Comparison of ENCODE assay signal across 1 cellular context in the genomic region with DNA sequence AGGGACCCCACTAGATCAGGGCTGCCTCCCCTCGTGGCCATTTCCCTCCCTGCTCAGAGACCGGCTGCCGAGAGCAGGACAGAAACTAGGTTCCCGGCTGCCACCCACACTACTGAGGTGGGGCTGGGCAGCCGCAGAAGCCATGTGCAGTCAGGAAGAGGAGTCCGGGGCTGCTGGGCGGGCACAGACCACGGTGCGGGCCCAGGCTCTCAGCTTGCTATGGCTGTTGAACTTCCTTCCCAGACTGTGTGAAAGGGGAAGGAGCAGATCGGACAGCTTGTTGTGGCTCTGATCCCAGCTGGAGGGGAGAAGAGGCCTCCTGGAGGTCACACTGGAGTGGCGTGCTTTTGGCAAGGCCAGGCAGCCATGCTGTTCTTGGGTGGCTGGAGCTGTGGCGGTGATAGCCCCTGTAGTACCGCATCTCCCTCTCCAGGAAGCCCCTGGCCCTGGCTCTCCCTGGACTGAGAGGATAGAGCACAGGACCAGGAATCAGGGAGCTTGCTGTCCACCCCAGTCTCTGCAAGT.
A peak's percentile ranks its signal among the peaks of the same experiment; 100 is the strongest.
TF ChIP-seq lines count a peak whose summit lies in the region.

No MANE protein-coding gene starts in this region.

TF ChIP-seq in K562, 482 proteins besides CTCF, POLR2A, EP300 and RAD21 (continued from another document and continues in another):
- no peak for TF ChIP-seq STAT5A (IDR thresholded peaks at IDR 0.05; ENCODE audit: borderline replicate concordance, low read length)
- TF ChIP-seq GATAD2B (IDR thresholded peaks at IDR 0.05; ENCODE audit: borderline replicate concordance), result no peak
- TF ChIP-seq ZNF217 (CRISPR knock-in tag; IDR thresholded peaks at IDR 0.05), result no peak
- TF ChIP-seq, protein P1, sequence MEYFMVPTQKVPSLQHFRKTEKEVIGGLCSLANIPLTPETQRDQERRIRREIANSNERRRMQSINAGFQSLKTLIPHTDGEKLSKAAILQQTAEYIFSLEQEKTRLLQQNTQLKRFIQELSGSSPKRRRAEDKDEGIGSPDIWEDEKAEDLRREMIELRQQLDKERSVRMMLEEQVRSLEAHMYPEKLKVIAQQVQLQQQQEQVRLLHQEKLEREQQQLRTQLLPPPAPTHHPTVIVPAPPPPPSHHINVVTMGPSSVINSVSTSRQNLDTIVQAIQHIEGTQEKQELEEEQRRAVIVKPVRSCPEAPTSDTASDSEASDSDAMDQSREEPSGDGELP (CRISPR knock-in tag; IDR thresholded peaks at IDR 0.05; ENCODE audit: borderline replicate concordance), result peak; percentile 85
- 0 out of 2 replicates have a peak, but pooled peaks have one; percentile 18 for TF ChIP-seq DMBX1 (CRISPR knock-in tag; IDR thresholded peaks at IDR 0.05; ENCODE audit: borderline replicate concordance)
- TF ChIP-seq, protein P2, sequence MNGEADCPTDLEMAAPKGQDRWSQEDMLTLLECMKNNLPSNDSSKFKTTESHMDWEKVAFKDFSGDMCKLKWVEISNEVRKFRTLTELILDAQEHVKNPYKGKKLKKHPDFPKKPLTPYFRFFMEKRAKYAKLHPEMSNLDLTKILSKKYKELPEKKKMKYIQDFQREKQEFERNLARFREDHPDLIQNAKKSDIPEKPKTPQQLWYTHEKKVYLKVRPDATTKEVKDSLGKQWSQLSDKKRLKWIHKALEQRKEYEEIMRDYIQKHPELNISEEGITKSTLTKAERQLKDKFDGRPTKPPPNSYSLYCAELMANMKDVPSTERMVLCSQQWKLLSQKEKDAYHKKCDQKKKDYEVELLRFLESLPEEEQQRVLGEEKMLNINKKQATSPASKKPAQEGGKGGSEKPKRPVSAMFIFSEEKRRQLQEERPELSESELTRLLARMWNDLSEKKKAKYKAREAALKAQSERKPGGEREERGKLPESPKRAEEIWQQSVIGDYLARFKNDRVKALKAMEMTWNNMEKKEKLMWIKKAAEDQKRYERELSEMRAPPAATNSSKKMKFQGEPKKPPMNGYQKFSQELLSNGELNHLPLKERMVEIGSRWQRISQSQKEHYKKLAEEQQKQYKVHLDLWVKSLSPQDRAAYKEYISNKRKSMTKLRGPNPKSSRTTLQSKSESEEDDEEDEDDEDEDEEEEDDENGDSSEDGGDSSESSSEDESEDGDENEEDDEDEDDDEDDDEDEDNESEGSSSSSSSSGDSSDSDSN (IDR thresholded peaks at IDR 0.05; ENCODE audit: borderline replicate concordance in 1 of 2, low read depth in 2 of 2, low read length in 2 of 2), result 0 out of 4 replicates have a peak, but pooled peaks of 1 of the 2 experiments have one; percentile 19
- 0 out of 2 replicates have a peak, but pooled peaks have one; percentile 44 for TF ChIP-seq HDAC8 (tag; IDR thresholded peaks at IDR 0.05)
- TF ChIP-seq KAT7 (CRISPR knock-in tag; IDR thresholded peaks at IDR 0.05; ENCODE audit: borderline replicate concordance), result no peak
- TF ChIP-seq CBFA2T2 (conservative IDR thresholded peaks at IDR 0.05), result no peak
- TF ChIP-seq JUND (IDR thresholded peaks at IDR 0.05; ENCODE audit: borderline replicate concordance, low read depth, low read length), result no peak
- no peak for TF ChIP-seq JUND (tag; IDR thresholded peaks at IDR 0.05; ENCODE audit: borderline replicate concordance, low read depth, low read length)
- no peak for TF ChIP-seq GATAD2A (IDR thresholded peaks at IDR 0.05)
- TF ChIP-seq, protein P3, sequence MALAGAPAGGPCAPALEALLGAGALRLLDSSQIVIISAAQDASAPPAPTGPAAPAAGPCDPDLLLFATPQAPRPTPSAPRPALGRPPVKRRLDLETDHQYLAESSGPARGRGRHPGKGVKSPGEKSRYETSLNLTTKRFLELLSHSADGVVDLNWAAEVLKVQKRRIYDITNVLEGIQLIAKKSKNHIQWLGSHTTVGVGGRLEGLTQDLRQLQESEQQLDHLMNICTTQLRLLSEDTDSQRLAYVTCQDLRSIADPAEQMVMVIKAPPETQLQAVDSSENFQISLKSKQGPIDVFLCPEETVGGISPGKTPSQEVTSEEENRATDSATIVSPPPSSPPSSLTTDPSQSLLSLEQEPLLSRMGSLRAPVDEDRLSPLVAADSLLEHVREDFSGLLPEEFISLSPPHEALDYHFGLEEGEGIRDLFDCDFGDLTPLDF (CRISPR knock-in tag; IDR thresholded peaks at IDR 0.05), result 0 out of 2 replicates have a peak, but pooled peaks have one; percentile 29
- peak; percentile 31; the same call in 1 of the 2 replicates for TF ChIP-seq NFRKB (IDR thresholded peaks at IDR 0.05; ENCODE audit: low read depth)
- TF ChIP-seq SMARCC2 (IDR thresholded peaks at IDR 0.05; ENCODE audit: low read depth), result no peak
- no peak for TF ChIP-seq ZNF75A (CRISPR knock-in tag; IDR thresholded peaks at IDR 0.05)
- TF ChIP-seq, protein P4, sequence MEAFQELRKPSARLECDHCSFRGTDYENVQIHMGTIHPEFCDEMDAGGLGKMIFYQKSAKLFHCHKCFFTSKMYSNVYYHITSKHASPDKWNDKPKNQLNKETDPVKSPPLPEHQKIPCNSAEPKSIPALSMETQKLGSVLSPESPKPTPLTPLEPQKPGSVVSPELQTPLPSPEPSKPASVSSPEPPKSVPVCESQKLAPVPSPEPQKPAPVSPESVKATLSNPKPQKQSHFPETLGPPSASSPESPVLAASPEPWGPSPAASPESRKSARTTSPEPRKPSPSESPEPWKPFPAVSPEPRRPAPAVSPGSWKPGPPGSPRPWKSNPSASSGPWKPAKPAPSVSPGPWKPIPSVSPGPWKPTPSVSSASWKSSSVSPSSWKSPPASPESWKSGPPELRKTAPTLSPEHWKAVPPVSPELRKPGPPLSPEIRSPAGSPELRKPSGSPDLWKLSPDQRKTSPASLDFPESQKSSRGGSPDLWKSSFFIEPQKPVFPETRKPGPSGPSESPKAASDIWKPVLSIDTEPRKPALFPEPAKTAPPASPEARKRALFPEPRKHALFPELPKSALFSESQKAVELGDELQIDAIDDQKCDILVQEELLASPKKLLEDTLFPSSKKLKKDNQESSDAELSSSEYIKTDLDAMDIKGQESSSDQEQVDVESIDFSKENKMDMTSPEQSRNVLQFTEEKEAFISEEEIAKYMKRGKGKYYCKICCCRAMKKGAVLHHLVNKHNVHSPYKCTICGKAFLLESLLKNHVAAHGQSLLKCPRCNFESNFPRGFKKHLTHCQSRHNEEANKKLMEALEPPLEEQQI (IDR thresholded peaks at IDR 0.05), result no peak
- TF ChIP-seq PHB2 (IDR thresholded peaks at IDR 0.05; ENCODE audit: low read depth), result 0 out of 2 replicates have a peak, but pooled peaks have one; percentile 27
- TF ChIP-seq ZSCAN32 (CRISPR knock-in tag; IDR thresholded peaks at IDR 0.05), result no peak
- TF ChIP-seq ZNF57 (CRISPR knock-in tag; IDR thresholded peaks at IDR 0.05), result no peak
- no peak for TF ChIP-seq KLF1 (tag; IDR thresholded peaks at IDR 0.05)
- TF ChIP-seq YY1 (IDR thresholded peaks at IDR 0.05; ENCODE audit: borderline replicate concordance in 1 of 3, control insufficient read depth in 1 of 3, extremely low read depth in 1 of 3, insufficient read depth in 3 of 3, insufficient read length in 1 of 3, insufficient replicate concordance in 2 of 3, low read depth in 1 of 3, low read length in 2 of 3), result peak in 2 of 3 experiments; percentile 51 to 77
- 0 out of 2 replicates have a peak, but pooled peaks have one; percentile 5 for TF ChIP-seq LARP7 (IDR thresholded peaks at IDR 0.05)
- TF ChIP-seq, protein P5, sequence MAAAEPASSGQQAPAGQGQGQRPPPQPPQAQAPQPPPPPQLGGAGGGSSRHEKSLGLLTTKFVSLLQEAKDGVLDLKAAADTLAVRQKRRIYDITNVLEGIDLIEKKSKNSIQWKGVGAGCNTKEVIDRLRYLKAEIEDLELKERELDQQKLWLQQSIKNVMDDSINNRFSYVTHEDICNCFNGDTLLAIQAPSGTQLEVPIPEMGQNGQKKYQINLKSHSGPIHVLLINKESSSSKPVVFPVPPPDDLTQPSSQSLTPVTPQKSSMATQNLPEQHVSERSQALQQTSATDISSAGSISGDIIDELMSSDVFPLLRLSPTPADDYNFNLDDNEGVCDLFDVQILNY (CRISPR knock-in tag; IDR thresholded peaks at IDR 0.05), result peak; percentile 79; the same call in 1 of the 2 replicates
- TF ChIP-seq SPI1 (IDR thresholded peaks at IDR 0.05; ENCODE audit: borderline replicate concordance, low read depth, low read length), result peak; percentile 50; the same call in 1 of the 2 replicates
- TF ChIP-seq SAP30 (IDR thresholded peaks at IDR 0.05; ENCODE audit: borderline replicate concordance, insufficient read depth, low read depth, low read length, poor library complexity, severe bottlenecking), result no peak
- no peak for TF ChIP-seq TSC22D4 (tag; IDR thresholded peaks at IDR 0.05)
- TF ChIP-seq NCOA1 (IDR thresholded peaks at IDR 0.05; ENCODE audit: low read depth), result no peak
- no peak for TF ChIP-seq SIX5 (IDR thresholded peaks at IDR 0.05; ENCODE audit: borderline replicate concordance in 1 of 2, insufficient read depth in 1 of 2, low read depth in 1 of 2, low read length in 2 of 2)
- peak; percentile 32 for TF ChIP-seq CHD1 (IDR thresholded peaks at IDR 0.05; ENCODE audit: low read length)
- TF ChIP-seq BHLHE40 (IDR thresholded peaks at IDR 0.05; ENCODE audit: low read length), result 0 out of 2 replicates have a peak, but pooled peaks have one; percentile 6
- TF ChIP-seq SMAD4 (CRISPR knock-in tag; conservative IDR thresholded peaks at IDR 0.05), result peak; percentile 74
- no peak for TF ChIP-seq MEF2D (tag; conservative IDR thresholded peaks at IDR 0.05; ENCODE audit: low read depth)
- no peak for TF ChIP-seq SNIP1 (IDR thresholded peaks at IDR 0.05; ENCODE audit: low read depth)
- no peak for TF ChIP-seq ZNF354B (CRISPR knock-in tag; IDR thresholded peaks at IDR 0.05)
- TF ChIP-seq HLTF (IDR thresholded peaks at IDR 0.05), result no peak
- no peak for TF ChIP-seq LEF1 (IDR thresholded peaks at IDR 0.05)
- TF ChIP-seq, protein P6, sequence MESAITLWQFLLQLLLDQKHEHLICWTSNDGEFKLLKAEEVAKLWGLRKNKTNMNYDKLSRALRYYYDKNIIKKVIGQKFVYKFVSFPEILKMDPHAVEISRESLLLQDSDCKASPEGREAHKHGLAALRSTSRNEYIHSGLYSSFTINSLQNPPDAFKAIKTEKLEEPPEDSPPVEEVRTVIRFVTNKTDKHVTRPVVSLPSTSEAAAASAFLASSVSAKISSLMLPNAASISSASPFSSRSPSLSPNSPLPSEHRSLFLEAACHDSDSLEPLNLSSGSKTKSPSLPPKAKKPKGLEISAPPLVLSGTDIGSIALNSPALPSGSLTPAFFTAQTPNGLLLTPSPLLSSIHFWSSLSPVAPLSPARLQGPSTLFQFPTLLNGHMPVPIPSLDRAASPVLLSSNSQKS (CRISPR knock-in tag; IDR thresholded peaks at IDR 0.05), result no peak
- TF ChIP-seq MTA3 (IDR thresholded peaks at IDR 0.05; ENCODE audit: borderline replicate concordance), result no peak
- TF ChIP-seq PTRF (tag; IDR thresholded peaks at IDR 0.05), result no peak
- TF ChIP-seq ZNF780A (CRISPR knock-in tag; IDR thresholded peaks at IDR 0.05), result no peak
- TF ChIP-seq, protein P7, sequence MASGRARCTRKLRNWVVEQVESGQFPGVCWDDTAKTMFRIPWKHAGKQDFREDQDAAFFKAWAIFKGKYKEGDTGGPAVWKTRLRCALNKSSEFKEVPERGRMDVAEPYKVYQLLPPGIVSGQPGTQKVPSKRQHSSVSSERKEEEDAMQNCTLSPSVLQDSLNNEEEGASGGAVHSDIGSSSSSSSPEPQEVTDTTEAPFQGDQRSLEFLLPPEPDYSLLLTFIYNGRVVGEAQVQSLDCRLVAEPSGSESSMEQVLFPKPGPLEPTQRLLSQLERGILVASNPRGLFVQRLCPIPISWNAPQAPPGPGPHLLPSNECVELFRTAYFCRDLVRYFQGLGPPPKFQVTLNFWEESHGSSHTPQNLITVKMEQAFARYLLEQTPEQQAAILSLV (tag; IDR thresholded peaks at IDR 0.05), result no peak
- TF ChIP-seq, protein P8, sequence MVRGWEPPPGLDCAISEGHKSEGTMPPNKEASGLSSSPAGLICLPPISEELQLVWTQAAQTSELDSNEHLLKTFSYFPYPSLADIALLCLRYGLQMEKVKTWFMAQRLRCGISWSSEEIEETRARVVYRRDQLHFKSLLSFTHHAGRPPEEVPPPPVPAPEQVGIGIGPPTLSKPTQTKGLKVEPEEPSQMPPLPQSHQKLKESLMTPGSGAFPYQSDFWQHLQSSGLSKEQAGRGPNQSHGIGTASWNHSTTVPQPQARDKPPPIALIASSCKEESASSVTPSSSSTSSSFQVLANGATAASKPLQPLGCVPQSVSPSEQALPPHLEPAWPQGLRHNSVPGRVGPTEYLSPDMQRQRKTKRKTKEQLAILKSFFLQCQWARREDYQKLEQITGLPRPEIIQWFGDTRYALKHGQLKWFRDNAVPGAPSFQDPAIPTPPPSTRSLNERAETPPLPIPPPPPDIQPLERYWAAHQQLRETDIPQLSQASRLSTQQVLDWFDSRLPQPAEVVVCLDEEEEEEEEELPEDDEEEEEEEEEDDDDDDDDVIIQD (CRISPR knock-in tag; IDR thresholded peaks at IDR 0.05), result no peak
- TF ChIP-seq, protein P9, sequence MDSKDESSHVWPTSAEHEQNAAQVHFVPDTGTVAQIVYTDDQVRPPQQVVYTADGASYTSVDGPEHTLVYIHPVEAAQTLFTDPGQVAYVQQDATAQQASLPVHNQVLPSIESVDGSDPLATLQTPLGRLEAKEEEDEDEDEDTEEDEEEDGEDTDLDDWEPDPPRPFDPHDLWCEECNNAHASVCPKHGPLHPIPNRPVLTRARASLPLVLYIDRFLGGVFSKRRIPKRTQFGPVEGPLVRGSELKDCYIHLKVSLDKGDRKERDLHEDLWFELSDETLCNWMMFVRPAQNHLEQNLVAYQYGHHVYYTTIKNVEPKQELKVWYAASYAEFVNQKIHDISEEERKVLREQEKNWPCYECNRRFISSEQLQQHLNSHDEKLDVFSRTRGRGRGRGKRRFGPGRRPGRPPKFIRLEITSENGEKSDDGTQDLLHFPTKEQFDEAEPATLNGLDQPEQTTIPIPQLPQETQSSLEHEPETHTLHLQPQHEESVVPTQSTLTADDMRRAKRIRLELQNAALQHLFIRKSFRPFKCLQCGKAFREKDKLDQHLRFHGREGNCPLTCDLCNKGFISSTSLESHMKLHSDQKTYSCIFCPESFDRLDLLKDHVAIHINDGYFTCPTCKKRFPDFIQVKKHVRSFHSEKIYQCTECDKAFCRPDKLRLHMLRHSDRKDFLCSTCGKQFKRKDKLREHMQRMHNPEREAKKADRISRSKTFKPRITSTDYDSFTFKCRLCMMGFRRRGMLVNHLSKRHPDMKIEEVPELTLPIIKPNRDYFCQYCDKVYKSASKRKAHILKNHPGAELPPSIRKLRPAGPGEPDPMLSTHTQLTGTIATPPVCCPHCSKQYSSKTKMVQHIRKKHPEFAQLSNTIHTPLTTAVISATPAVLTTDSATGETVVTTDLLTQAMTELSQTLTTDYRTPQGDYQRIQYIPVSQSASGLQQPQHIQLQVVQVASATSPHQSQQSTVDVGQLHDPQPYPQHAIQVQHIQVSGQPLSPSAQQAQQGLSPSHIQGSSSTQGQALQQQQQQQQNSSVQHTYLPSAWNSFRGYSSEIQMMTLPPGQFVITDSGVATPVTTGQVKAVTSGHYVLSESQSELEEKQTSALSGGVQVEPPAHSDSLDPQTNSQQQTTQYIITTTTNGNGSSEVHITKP (IDR thresholded peaks at IDR 0.05; ENCODE audit: partially characterized antibody), result no peak
- TF ChIP-seq HEY1 (CRISPR knock-in tag; IDR thresholded peaks at IDR 0.05; ENCODE audit: borderline replicate concordance), result no peak
- 0 out of 4 replicates have a peak, but pooled peaks of 1 of the 2 experiments have one; percentile 5 for TF ChIP-seq TEAD1 (CRISPR knock-in tag; IDR thresholded peaks at IDR 0.05)
- no peak for TF ChIP-seq MTF1 (CRISPR knock-in tag; IDR thresholded peaks at IDR 0.05; ENCODE audit: borderline replicate concordance)
